8 cellular contexts compared by ENCODE assay signal in the genomic region with DNA sequence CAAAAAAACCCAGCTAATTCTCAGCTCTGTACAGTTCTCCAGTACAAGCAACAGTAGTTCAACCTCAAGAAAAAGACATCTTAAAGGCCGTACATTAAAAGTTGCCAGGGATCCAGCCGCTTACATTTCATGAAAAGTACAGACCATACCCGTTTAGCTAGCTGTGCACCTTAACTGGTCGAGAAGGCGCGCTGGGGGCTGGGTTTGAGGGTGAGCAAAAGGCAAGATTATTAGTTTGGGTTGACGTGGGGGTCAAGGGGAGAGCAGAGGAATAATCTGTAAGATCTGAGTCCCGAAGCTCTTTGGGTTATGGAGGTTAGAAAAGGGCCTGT. TPM values are rescaled to one million over a fixed set of nuclear protein-coding genes. Genes with fewer than 3 reads are reported as not detected.
DNase-seq lines count a peak whose midpoint lies in the region; ATAC-seq and TF ChIP-seq lines count a peak whose summit lies in the region.

No MANE protein-coding gene starts in this region.

- H3K27me3 ChIP-seq in esophagus (ENCODE audit: control insufficient read depth in 1 of 2, insufficient read depth in 2 of 2, low read length in 2 of 2) (no peaks in the 10 kb centered on the region), neuronal stem cell (ENCODE audit: control insufficient read depth in 3 of 3, insufficient read depth in 3 of 3, low read depth in 1 of 3, low read length in 3 of 3) (no peaks in the 10 kb centered on the region), thoracic aorta (replicated peaks; ENCODE audit: insufficient read depth) (no peaks in the 10 kb centered on the region)

- H3K23ac ChIP-seq in neuronal stem cell (ENCODE audit: low read depth, low read length, poor library complexity), result no peak overlapping the region

- no peak overlapping the region for H4K91ac ChIP-seq in neuronal stem cell (ENCODE audit: low read depth, low read length, poor library complexity)

- H3K27ac ChIP-seq in esophagus (ENCODE audit: low read depth in 2 of 2, low read length in 1 of 2) (peak overlapping the region; percentile 82 to 96), neuronal stem cell (replicated peaks; ENCODE audit: low read length) (peak overlapping the region; percentile 85), thoracic aorta (peak overlapping the region; percentile 95 to 97)

- no peak overlapping the region for H2BK120ac ChIP-seq in neuronal stem cell (ENCODE audit: low read depth, low read length)

- POLR2A ChIA-PET in GM10248 (lab: Yijun Ruan, JAX) (interaction anchor here (0.6 to 1.0 kb wide), 3 partner anchors 18 to 995 kb away, joined by 5 to 8 read pairs (median 5); a partner anchor contains a TSS), HEK293T (lab: Yijun Ruan, JAX) (interaction anchor here (0.7 to 2.8 kb wide), 10 partner anchors 9 to 892 kb away, joined by 3 to 25 read pairs (median 4); no protein-coding TSS in a partner anchor)

- H3K36me3 ChIP-seq in esophagus (ENCODE audit: control insufficient read depth in 2 of 2, insufficient read depth in 2 of 2, low read length in 1 of 2), result no peaks in the 10 kb centered on the region
- peaks cover 0 to 11% of the 10 kb centered on the region in 2 donors for H3K36me3 ChIP-seq in neuronal stem cell (replicated peaks in 1 of 2; ENCODE audit: control insufficient read depth in 2 of 2, insufficient read depth in 2 of 2, low read length in 2 of 2)
- no peaks in the 10 kb centered on the region for H3K36me3 ChIP-seq in thoracic aorta

- WGBS in esophagus, 2 donors, result 1% methylated on average over 8 of the region's 8 CpGs
- no CpG with 5 or more reads among the region's 8 CpGs for WGBS in neuronal stem cell (ENCODE audit: extremely low coverage in 2 of 2, insufficient read length in 2 of 2, insufficient replicate concordance in 1 of 2), 2 donors

- peak overlapping the region; percentile 94 for H2AFZ ChIP-seq in neuronal stem cell (ENCODE audit: low read length)

- peaks cover 0 to 2% of the 10 kb centered on the region in 2 donors for H3K4me1 ChIP-seq in esophagus (ENCODE audit: control insufficient read depth in 2 of 2, insufficient read depth in 2 of 2, low read length in 1 of 2)
- H3K4me1 ChIP-seq in neuronal stem cell (ENCODE audit: control insufficient read depth in 2 of 2, insufficient read depth in 1 of 2, low read depth in 1 of 2, low read length in 2 of 2), result peaks cover 0 to 4% of the 10 kb centered on the region in 2 donors
- peaks cover 10 to 34% of the 10 kb centered on the region in 2 donors for H3K4me1 ChIP-seq in thoracic aorta (ENCODE audit: control insufficient read depth in 1 of 2, low read depth in 2 of 2)

- no peak overlapping the region for H2BK12ac ChIP-seq in neuronal stem cell (ENCODE audit: low read length)

- no peak overlapping the region for H2BK5ac ChIP-seq in neuronal stem cell (ENCODE audit: low read length)

- ATAC-seq in thoracic aorta (ENCODE audit: insufficient number of reproducible peaks, low FRiP score, low read depth), result peak; percentile 6

- CTCF ChIA-PET in GM10248 (lab: Yijun Ruan, JAX) (interaction anchor here (0.7 to 2.4 kb wide), 9 partner anchors 8 to 204 kb away, joined by 3 to 7 read pairs (median 5); no protein-coding TSS in a partner anchor), HEK293T (lab: Yijun Ruan, JAX) (interaction anchor here (0.7 kb wide), 1 partner anchor 28 kb away, joined by 3 read pairs; no protein-coding TSS in a partner anchor)

- H3K79me1 ChIP-seq in neuronal stem cell (ENCODE audit: low read depth, low read length), result no peaks in the 10 kb centered on the region

- no peak overlapping the region for H4K8ac ChIP-seq in neuronal stem cell (ENCODE audit: low read depth, low read length)

- H3K9me3 ChIP-seq in esophagus (ENCODE audit: control insufficient read depth in 2 of 2, insufficient read depth in 1 of 2, low read depth in 1 of 2, low read length in 1 of 2) (no peaks in the 10 kb centered on the region), neuronal stem cell (replicated peaks in 1 of 2; ENCODE audit: control insufficient read depth in 2 of 2, insufficient read depth in 1 of 2, low read depth in 1 of 2, low read length in 2 of 2) (no peaks in the 10 kb centered on the region), thoracic aorta (no peaks in the 10 kb centered on the region)

- H3K18ac ChIP-seq in neuronal stem cell (ENCODE audit: low read length), result no peak overlapping the region

- H2BK15ac ChIP-seq in neuronal stem cell (ENCODE audit: low read length), result no peak overlapping the region

- H3K4me2 ChIP-seq in neuronal stem cell (ENCODE audit: insufficient read depth, low read length, poor library complexity, severe bottlenecking), result peak overlapping the region; percentile 60

- no peak overlapping the region for H3K14ac ChIP-seq in neuronal stem cell (ENCODE audit: low read length)

- TF ChIP-seq CTCF in GM10248 (IDR thresholded peaks at IDR 0.05; ENCODE audit: control extremely low read depth, extremely low read depth, low read depth, missing control alignments) (no peak), thoracic aorta (IDR thresholded peaks at IDR 0.05) (no peak)

- no peak overlapping the region for H3K9ac ChIP-seq in neuronal stem cell (ENCODE audit: low read depth, low read length, poor library complexity)

- no peak overlapping the region for H2AK5ac ChIP-seq in neuronal stem cell (ENCODE audit: low read depth, low read length)

- H3K4ac ChIP-seq in neuronal stem cell (ENCODE audit: low read length), result no peak overlapping the region

- H3K4me3 ChIP-seq in esophagus (ENCODE audit: low read depth in 1 of 2, low read length in 2 of 2) (peak overlapping the region; percentile 50 to 96), neuronal stem cell (ENCODE audit: low read length in 2 of 2) (peak overlapping the region; percentile 60 to 77), thoracic aorta (peak overlapping the region; percentile 97)

- DNase-seq in GM10248 (ENCODE audit: extremely low spot score), result peak; percentile 20
- peak; percentile 39 for DNase-seq in HEK293T (ENCODE audit: extremely low spot score)
- peak; percentile 45 for DNase-seq in NCI-H2029 treated with DMSO at 0.1 percent for 48 hours (lab: John Stamatoyannopoulos, UW)
- peak; percentile 54 for DNase-seq in activated CD8-positive, alpha-beta memory T cell treated with anti-CD3 and anti-CD28 coated beads, Interleukin-2, amount 50 U/mL, for 4 hours
- DNase-seq in neuronal stem cell (ENCODE audit: low spot score), result no peak
- DNase-seq in thoracic aorta (ENCODE audit: low spot score), result no peak
- no peak for DNase-seq in Ammon's horn (ENCODE audit: low spot score)

TF ChIP-seq in HEK293T, 16 proteins besides CTCF, POLR2A, EP300 and RAD21:
- TF ChIP-seq CTBP1 (IDR thresholded peaks at IDR 0.05; ENCODE audit: borderline replicate concordance), result no peak
- TF ChIP-seq BHLHE40 (IDR thresholded peaks at IDR 0.05; ENCODE audit: borderline replicate concordance), result no peak
- TF ChIP-seq, protein P1, sequence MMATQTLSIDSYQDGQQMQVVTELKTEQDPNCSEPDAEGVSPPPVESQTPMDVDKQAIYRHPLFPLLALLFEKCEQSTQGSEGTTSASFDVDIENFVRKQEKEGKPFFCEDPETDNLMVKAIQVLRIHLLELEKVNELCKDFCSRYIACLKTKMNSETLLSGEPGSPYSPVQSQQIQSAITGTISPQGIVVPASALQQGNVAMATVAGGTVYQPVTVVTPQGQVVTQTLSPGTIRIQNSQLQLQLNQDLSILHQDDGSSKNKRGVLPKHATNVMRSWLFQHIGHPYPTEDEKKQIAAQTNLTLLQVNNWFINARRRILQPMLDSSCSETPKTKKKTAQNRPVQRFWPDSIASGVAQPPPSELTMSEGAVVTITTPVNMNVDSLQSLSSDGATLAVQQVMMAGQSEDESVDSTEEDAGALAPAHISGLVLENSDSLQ (IDR thresholded peaks at IDR 0.05), result no peak
- TF ChIP-seq L3MBTL2 (conservative IDR thresholded peaks at IDR 0.05), result 0 out of 2 replicates have a peak, but pooled peaks have one; percentile 30

RNA-seq across cellular contexts. Expression of a gene that starts 0.6 kb away (rescaled TPM):
- polyA plus RNA-seq in esophagus, result 10 to 100 TPM; 14.0 to 22.4 TPM
- 23.8 TPM for polyA plus RNA-seq in neuronal stem cell (2013, experiment 1 of 2)
- polyA plus RNA-seq in neuronal stem cell (2013, experiment 2 of 2), result 23.0 TPM
- total RNA-seq in thoracic aorta, result 10 to 100 TPM; 29.7 to 66.9 TPM

Comparison
In these comparisons a context has a peak if more than half of its experiments do, and no peak if none do; other contexts are left out.
1. DNase-seq: peak in GM10248 (single experiment), HEK293T (single experiment), NCI-H2029 treated with DMSO at 0.1 percent for 48 hours (single experiment) and activated CD8-positive, alpha-beta memory T cell treated with anti-CD3 and anti-CD28 coated beads, Interleukin-2, amount 50 U/mL, for 4 hours (single experiment); none in neuronal stem cell (single experiment), thoracic aorta (single experiment) and Ammon's horn (single experiment).
2. Peak in every context shown above with its lines, with median percentiles within 50 percentile points of each other: H3K27ac ChIP-seq and H3K4me3 ChIP-seq.